ENCODE assay signal across 37 cellular contexts in the genomic region with DNA sequence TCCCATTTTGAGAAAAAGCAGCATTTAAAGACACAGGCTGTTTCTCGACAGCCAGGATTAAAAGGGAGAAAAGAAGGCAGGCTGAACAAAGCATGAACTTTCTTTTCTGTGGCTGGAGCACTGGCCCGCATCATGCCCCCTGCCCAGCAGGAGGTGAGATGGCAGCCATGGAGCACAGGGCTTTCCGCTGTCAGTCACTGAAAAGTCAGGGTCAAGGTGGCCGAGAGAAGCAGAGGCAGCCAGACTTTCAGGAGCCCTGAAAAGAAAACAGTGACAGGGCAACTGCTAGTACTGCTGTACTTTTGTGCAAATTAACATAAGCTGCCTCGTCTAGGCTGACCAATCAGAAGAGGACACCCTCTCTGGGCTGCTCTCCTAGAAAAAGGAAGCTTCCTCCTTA. TPM values are rescaled to one million over a fixed set of nuclear protein-coding genes. Genes with fewer than 3 reads are reported as not detected.
"Had no signal": no experiment of that assay in that cellular context is flagged by ENCODE, and none has a peak within 500 bp of the region (broad histone marks: within the 10 kb centered on the region; RNA-seq: fewer than 3 reads in every experiment).

No MANE protein-coding gene starts in this region.

- ATAC-seq: activated CD4-positive, alpha-beta T cell treated with anti-CD3 and anti-CD28 coated beads for 36 hours; activated CD8-positive, alpha-beta memory T cell treated with anti-CD3 and anti-CD28 coated beads, Interleukin-2, amount 10 ng/mL, durations not matched to agents 7 days and 5 days; activated CD8-positive, alpha-beta T cell treated with anti-CD3 and anti-CD28 coated beads, Interleukin-2, amount 10 ng/mL, durations not matched to agents 7 days and 5 days; activated naive CD8-positive, alpha-beta T cell treated with anti-CD3 and anti-CD28 coated beads, Interleukin-2, amount 50 U/mL, for 24 hours had no signal

- H3K36me3 Mint-ChIP-seq: activated CD8-positive, alpha-beta memory T cell treated with anti-CD3 and anti-CD28 coated beads, Interleukin-2, amount 10 ng/mL, durations not matched to agents 7 days and 5 days; activated naive CD4-positive, alpha-beta T cell treated with anti-CD3 and anti-CD28 coated beads, Interleukin-2, amount 10 ng/mL, durations not matched to agents 7 days and 5 days; activated naive CD4-positive, alpha-beta T cell treated with anti-CD3 and anti-CD28 coated beads, Interleukin-2, amount 50 U/mL, for 24 hours; activated naive CD8-positive, alpha-beta T cell; activated naive CD8-positive, alpha-beta T cell treated with anti-CD3 and anti-CD28 coated beads, Interleukin-2, amount 10 ng/mL, durations not matched to agents 7 days and 5 days had no signal

- H3K4me3 Mint-ChIP-seq: activated B cell treated with CpG ODN at 0.5 μM for 24 hours; activated CD4-positive, alpha-beta memory T cell treated with anti-CD3 and anti-CD28 coated beads, Interleukin-2, amount 10 ng/mL, durations not matched to agents 7 days and 5 days; activated CD4-positive, alpha-beta T cell treated with anti-CD3 and anti-CD28 coated beads for 36 hours; activated CD4-positive, alpha-beta T cell treated with anti-CD3 and anti-CD28 coated beads, Interleukin-2, amount 10 ng/mL, durations not matched to agents 7 days and 5 days; activated CD8-positive, alpha-beta memory T cell treated with anti-CD3 and anti-CD28 coated beads, Interleukin-2, amount 10 ng/mL, durations not matched to agents 7 days and 5 days; activated CD8-positive, alpha-beta T cell treated with anti-CD3 and anti-CD28 coated beads, Interleukin-2, amount 10 ng/mL, durations not matched to agents 7 days and 5 days; activated naive CD4-positive, alpha-beta T cell treated with anti-CD3 and anti-CD28 coated beads, Interleukin-2, amount 10 ng/mL, durations not matched to agents 7 days and 5 days; activated naive CD4-positive, alpha-beta T cell treated with anti-CD3 and anti-CD28 coated beads, Interleukin-2, amount 50 U/mL, for 24 hours; activated naive CD8-positive, alpha-beta T cell; activated naive CD8-positive, alpha-beta T cell treated with anti-CD3 and anti-CD28 coated beads, Interleukin-2, amount 10 ng/mL, durations not matched to agents 7 days and 5 days; activated naive CD8-positive, alpha-beta T cell treated with anti-CD3 and anti-CD28 coated beads, Interleukin-2, amount 50 U/mL, for 24 hours; activated T-cell treated with anti-CD3 and anti-CD28 coated beads, Interleukin-2, amount 50 U/mL, for 24 hours; T-helper 1 cell treated with Interleukin-12 subunit alpha and Interleukin-12 subunit beta and Interleukin-4 antibody, amounts not matched to agents 30 μg/mL and 1 μg/mL, for 36 hours; T-helper 2 cell treated with Interferon-gamma antibody and Interleukin-4, amounts not matched to agents 5 μg/mL and 100 μg/mL, for 36 hours had no signal

- H3K27me3 Mint-ChIP-seq: activated B cell treated with CpG ODN at 0.5 μM for 24 hours; activated CD4-positive, alpha-beta memory T cell treated with anti-CD3 and anti-CD28 coated beads, Interleukin-2, amount 10 ng/mL, durations not matched to agents 7 days and 5 days; activated CD4-positive, alpha-beta T cell treated with anti-CD3 and anti-CD28 coated beads, Interleukin-2, amount 10 ng/mL, durations not matched to agents 7 days and 5 days; activated CD8-positive, alpha-beta memory T cell treated with anti-CD3 and anti-CD28 coated beads, Interleukin-2, amount 10 ng/mL, durations not matched to agents 7 days and 5 days; activated naive CD4-positive, alpha-beta T cell treated with anti-CD3 and anti-CD28 coated beads, Interleukin-2, amount 10 ng/mL, durations not matched to agents 7 days and 5 days; activated naive CD8-positive, alpha-beta T cell treated with anti-CD3 and anti-CD28 coated beads, Interleukin-2, amount 10 ng/mL, durations not matched to agents 7 days and 5 days had no signal

- H3K27me3 ChIP-seq: ascending aorta, brain microvascular endothelial cell, breast epithelium had no signal

- H3K4me1 ChIP-seq: ascending aorta, breast epithelium had no signal

- H3K27ac Mint-ChIP-seq: activated B cell treated with CpG ODN at 0.5 μM for 24 hours; activated CD4-positive, alpha-beta memory T cell treated with anti-CD3 and anti-CD28 coated beads, Interleukin-2, amount 10 ng/mL, durations not matched to agents 7 days and 5 days; activated CD4-positive, alpha-beta T cell treated with anti-CD3 and anti-CD28 coated beads for 36 hours; activated CD4-positive, alpha-beta T cell treated with anti-CD3 and anti-CD28 coated beads, Interleukin-2, amount 10 ng/mL, durations not matched to agents 7 days and 5 days; activated CD8-positive, alpha-beta memory T cell treated with anti-CD3 and anti-CD28 coated beads, Interleukin-2, amount 10 ng/mL, durations not matched to agents 7 days and 5 days; activated CD8-positive, alpha-beta T cell treated with anti-CD3 and anti-CD28 coated beads, Interleukin-2, amount 10 ng/mL, durations not matched to agents 7 days and 5 days; activated naive CD4-positive, alpha-beta T cell treated with anti-CD3 and anti-CD28 coated beads, Interleukin-2, amount 10 ng/mL, durations not matched to agents 7 days and 5 days; activated naive CD4-positive, alpha-beta T cell treated with anti-CD3 and anti-CD28 coated beads, Interleukin-2, amount 50 U/mL, for 24 hours; activated naive CD8-positive, alpha-beta T cell; activated naive CD8-positive, alpha-beta T cell treated with anti-CD3 and anti-CD28 coated beads, Interleukin-2, amount 10 ng/mL, durations not matched to agents 7 days and 5 days; activated naive CD8-positive, alpha-beta T cell treated with anti-CD3 and anti-CD28 coated beads, Interleukin-2, amount 50 U/mL, for 24 hours; activated T-cell treated with anti-CD3 and anti-CD28 coated beads, Interleukin-2, amount 50 U/mL, for 24 hours; activated T-helper 2 cell treated with anti-CD3 and anti-CD28 coated beads, Interferon-gamma antibody, Interleukin-2, Interleukin-4, amounts not matched to agents 10 μg/mL and 5 μg/mL and 100 μg/mL, durations not matched to agents 14 hours and 24 hours and 36 hours; T-helper 1 cell treated with Interleukin-12 subunit alpha and Interleukin-12 subunit beta and Interleukin-4 antibody, amounts not matched to agents 30 μg/mL and 1 μg/mL, for 36 hours; T-helper 2 cell treated with Interferon-gamma antibody and Interleukin-4, amounts not matched to agents 5 μg/mL and 100 μg/mL, for 36 hours had no signal

- H3K27ac ChIP-seq: ascending aorta, brain microvascular endothelial cell, breast epithelium, VCaP had no signal

- H3K4me3 ChIP-seq: ascending aorta, breast epithelium had no signal

- H3K9me3 ChIP-seq: ascending aorta, breast epithelium had no signal

- FAIRE-seq: TTC549 had no signal

- H3K36me3 ChIP-seq: ascending aorta, brain microvascular endothelial cell, breast epithelium had no signal

- H3K9me3 Mint-ChIP-seq: activated B cell treated with CpG ODN at 0.5 μM for 24 hours; activated CD4-positive, alpha-beta memory T cell treated with anti-CD3 and anti-CD28 coated beads, Interleukin-2, amount 10 ng/mL, durations not matched to agents 7 days and 5 days; activated CD4-positive, alpha-beta T cell treated with anti-CD3 and anti-CD28 coated beads, Interleukin-2, amount 10 ng/mL, durations not matched to agents 7 days and 5 days; activated naive CD4-positive, alpha-beta T cell treated with anti-CD3 and anti-CD28 coated beads, Interleukin-2, amount 50 U/mL, for 24 hours; activated naive CD8-positive, alpha-beta T cell treated with anti-CD3 and anti-CD28 coated beads, Interleukin-2, amount 10 ng/mL, durations not matched to agents 7 days and 5 days; activated naive CD8-positive, alpha-beta T cell treated with anti-CD3 and anti-CD28 coated beads, Interleukin-2, amount 50 U/mL, for 24 hours; activated T-cell treated with anti-CD3 and anti-CD28 coated beads, Interleukin-2, amount 50 U/mL, for 24 hours; activated T-helper 2 cell treated with anti-CD3 and anti-CD28 coated beads, Interferon-gamma antibody, Interleukin-2, Interleukin-4, amounts not matched to agents 10 μg/mL and 5 μg/mL and 100 μg/mL, durations not matched to agents 14 hours and 24 hours and 36 hours; T-helper 1 cell treated with Interleukin-12 subunit alpha and Interleukin-12 subunit beta and Interleukin-4 antibody, amounts not matched to agents 30 μg/mL and 1 μg/mL, for 36 hours; T-helper 2 cell treated with Interferon-gamma antibody and Interleukin-4, amounts not matched to agents 5 μg/mL and 100 μg/mL, for 36 hours had no signal

- H3K4me1 Mint-ChIP-seq: activated B cell treated with CpG ODN at 0.5 μM for 24 hours; activated CD4-positive, alpha-beta memory T cell treated with anti-CD3 and anti-CD28 coated beads, Interleukin-2, amount 10 ng/mL, durations not matched to agents 7 days and 5 days; activated CD4-positive, alpha-beta T cell treated with anti-CD3 and anti-CD28 coated beads for 36 hours; activated CD4-positive, alpha-beta T cell treated with anti-CD3 and anti-CD28 coated beads, Interleukin-2, amount 10 ng/mL, durations not matched to agents 7 days and 5 days; activated CD8-positive, alpha-beta memory T cell treated with anti-CD3 and anti-CD28 coated beads, Interleukin-2, amount 10 ng/mL, durations not matched to agents 7 days and 5 days; activated naive CD4-positive, alpha-beta T cell treated with anti-CD3 and anti-CD28 coated beads, Interleukin-2, amount 10 ng/mL, durations not matched to agents 7 days and 5 days; activated naive CD4-positive, alpha-beta T cell treated with anti-CD3 and anti-CD28 coated beads, Interleukin-2, amount 50 U/mL, for 24 hours; activated naive CD8-positive, alpha-beta T cell treated with anti-CD3 and anti-CD28 coated beads, Interleukin-2, amount 10 ng/mL, durations not matched to agents 7 days and 5 days; activated naive CD8-positive, alpha-beta T cell treated with anti-CD3 and anti-CD28 coated beads, Interleukin-2, amount 50 U/mL, for 24 hours had no signal

- DNase-seq: activated B cell treated with CpG ODN at 0.5 μM for 24 hours; activated CD4-positive, alpha-beta memory T cell treated with anti-CD3 and anti-CD28 coated beads, Interleukin-2, amount 10 ng/mL, durations not matched to agents 7 days and 5 days; activated CD4-positive, alpha-beta T cell treated with anti-CD3 and anti-CD28 coated beads for 36 hours; activated CD4-positive, alpha-beta T cell treated with anti-CD3 and anti-CD28 coated beads for 48 hours; activated CD4-positive, alpha-beta T cell treated with anti-CD3 and anti-CD28 coated beads, Interleukin-2, amount 10 ng/mL, durations not matched to agents 7 days and 5 days; activated CD4-positive, alpha-beta T cell treated with anti-CD3 and anti-CD28 coated beads, Interleukin-2, amount 50 U/mL, for 48 hours; activated CD4-positive, CD25-positive, alpha-beta regulatory T cell treated with anti-CD3 and anti-CD28 coated beads, Interleukin-2, amount 50 U/mL, for 72 hours; activated CD8-positive, alpha-beta memory T cell treated with anti-CD3 and anti-CD28 coated beads for 24 hours; activated CD8-positive, alpha-beta memory T cell treated with anti-CD3 and anti-CD28 coated beads, Interleukin-2, amount 10 ng/mL, durations not matched to agents 7 days and 5 days; activated CD8-positive, alpha-beta memory T cell treated with anti-CD3 and anti-CD28 coated beads, Interleukin-2, amount 50 U/mL, for 48 hours; activated CD8-positive, alpha-beta T cell treated with anti-CD3 and anti-CD28 coated beads, Interleukin-2, amount 10 ng/mL, durations not matched to agents 7 days and 5 days; activated effector memory CD4-positive, alpha-beta T cell treated with Interleukin-2 at 50 U/mL for 16 hours; activated gamma-delta T cell; activated naive CD4-positive, alpha-beta T cell treated with anti-CD3 and anti-CD28 coated beads, Interleukin-2, amount 10 ng/mL, durations not matched to agents 7 days and 5 days; activated naive CD4-positive, alpha-beta T cell treated with Interleukin-2 at 50 U/mL for 16 hours; activated naive CD8-positive, alpha-beta T cell treated with anti-CD3 and anti-CD28 coated beads, Interleukin-2, amount 10 ng/mL, durations not matched to agents 7 days and 5 days; activated naive CD8-positive, alpha-beta T cell treated with anti-CD3 and anti-CD28 coated beads, Interleukin-2, amount 50 U/mL, for 24 hours; activated T-cell treated with anti-CD3 and anti-CD28 coated beads, Interleukin-2, amount 50 U/mL, for 24 hours; activated T-cell treated with anti-CD3 and anti-CD28 coated beads, Interleukin-2, amount 50 U/mL, for 48 hours; amygdala; anterior cingulate cortex; brain microvascular endothelial cell; central memory CD4-positive, alpha-beta T cell; SW 1271; T-helper 1 cell; T-helper 2 cell; T-helper 9 cell had no signal

RNA-seq across cellular contexts. Expression of gene GP2, which starts 5.8 kb away (rescaled TPM):
- total RNA-seq: activated B cell treated with CpG ODN at 0.5 μM for 24 hours; activated CD4-positive, alpha-beta memory T cell treated with anti-CD3 and anti-CD28 coated beads, Interleukin-2, amount 10 ng/mL, durations not matched to agents 7 days and 5 days; activated CD4-positive, alpha-beta T cell treated with anti-CD3 and anti-CD28 coated beads for 36 hours; activated CD4-positive, alpha-beta T cell treated with anti-CD3 and anti-CD28 coated beads, Interleukin-2, amount 10 ng/mL, durations not matched to agents 7 days and 5 days; activated CD8-positive, alpha-beta memory T cell treated with anti-CD3 and anti-CD28 coated beads, Interleukin-2, amount 10 ng/mL, durations not matched to agents 7 days and 5 days; activated CD8-positive, alpha-beta T cell treated with anti-CD3 and anti-CD28 coated beads, Interleukin-2, amount 10 ng/mL, durations not matched to agents 7 days and 5 days; activated naive CD8-positive, alpha-beta T cell treated with anti-CD3 and anti-CD28 coated beads, Interleukin-2, amount 10 ng/mL, durations not matched to agents 7 days and 5 days; activated T-helper 2 cell treated with anti-CD3 and anti-CD28 coated beads, Interferon-gamma antibody, Interleukin-2, Interleukin-4, amounts not matched to agents 10 μg/mL and 5 μg/mL and 100 μg/mL, durations not matched to agents 14 hours and 24 hours and 36 hours; cardiac septum had no signal

RNA-seq across cellular contexts. Expression of gene UMOD, which starts 19.4 kb away (rescaled TPM):
- total RNA-seq: activated B cell treated with CpG ODN at 0.5 μM for 24 hours; activated CD4-positive, alpha-beta memory T cell treated with anti-CD3 and anti-CD28 coated beads, Interleukin-2, amount 10 ng/mL, durations not matched to agents 7 days and 5 days; activated CD4-positive, alpha-beta T cell treated with anti-CD3 and anti-CD28 coated beads for 36 hours; activated CD4-positive, alpha-beta T cell treated with anti-CD3 and anti-CD28 coated beads, Interleukin-2, amount 10 ng/mL, durations not matched to agents 7 days and 5 days; activated CD8-positive, alpha-beta memory T cell treated with anti-CD3 and anti-CD28 coated beads, Interleukin-2, amount 10 ng/mL, durations not matched to agents 7 days and 5 days; activated CD8-positive, alpha-beta T cell treated with anti-CD3 and anti-CD28 coated beads, Interleukin-2, amount 10 ng/mL, durations not matched to agents 7 days and 5 days; activated naive CD8-positive, alpha-beta T cell treated with anti-CD3 and anti-CD28 coated beads, Interleukin-2, amount 10 ng/mL, durations not matched to agents 7 days and 5 days; activated T-helper 2 cell treated with anti-CD3 and anti-CD28 coated beads, Interferon-gamma antibody, Interleukin-2, Interleukin-4, amounts not matched to agents 10 μg/mL and 5 μg/mL and 100 μg/mL, durations not matched to agents 14 hours and 24 hours and 36 hours; ascending aorta; breast epithelium; cardiac septum had no signal
